ENCODE assay signal across 1 cellular context in genomic region chr7:6889252-6889812, GRCh38.
TF ChIP-seq lines count a peak whose summit lies in the region.

No MANE protein-coding gene starts in this region.

TF ChIP-seq in HEK293, 187 proteins besides CTCF, POLR2A, EP300 and RAD21 (continued from another document):
- peak; percentile 17; the same call in 1 of the 2 replicates for TF ChIP-seq ZNF18 (tag by site-specific recombination; IDR thresholded peaks at IDR 0.05)
- no peak for TF ChIP-seq ZNF292 (tag by site-specific recombination; IDR thresholded peaks at IDR 0.05; ENCODE audit: borderline replicate concordance, low read depth)
- no peak for TF ChIP-seq BCL6B (tag by site-specific recombination; IDR thresholded peaks at IDR 0.05)
- no peak for TF ChIP-seq BCL11A (tag by site-specific recombination; IDR thresholded peaks at IDR 0.05; ENCODE audit: low read depth)
TF ChIP-seq in HEK293: peak in this region for 2.
